Comparison of ENCODE assay signal across 15 cellular contexts in genomic region chr3:31356941-31357340, GRCh38.
DNase-seq lines count a peak whose midpoint lies in the region; TF ChIP-seq lines count a peak whose summit lies in the region.
"Had no signal": no experiment of that assay in that cellular context is flagged by ENCODE, and none has a peak within 500 bp of the region (broad histone marks: within the 10 kb centered on the region; RNA-seq: fewer than 3 reads in every experiment).

No MANE protein-coding gene starts in this region.

- no peak overlapping the region for H3K27ac ChIP-seq in endodermal cell (ENCODE audit: low read depth, low read length)
- H3K27ac ChIP-seq in mesenchymal stem cell (ENCODE audit: low read length, poor library complexity, severe bottlenecking) = no peak overlapping the region

- DNase-seq in NCI-H2029 (lab: John Stamatoyannopoulos, UW) (peak; percentile 10), NCI-H2029 treated with DMSO at 0.1 percent for 48 hours (lab: John Stamatoyannopoulos, UW) (no peak), MV-4-11 (lab: John Stamatoyannopoulos, UW) (peak; percentile 8), endodermal cell (peak; percentile 55), mesenchymal stem cell (no peak), NOMO-1 treated with dmso at 0.1 percent for 144 hours (lab: John Stamatoyannopoulos, UW; ENCODE audit: unreplicated experiment) (no peak), DMS79 (lab: John Stamatoyannopoulos, UW) (no peak)
- DNase-seq in stimulated activated CD4-positive, alpha-beta T cell treated with anti-CD3 and anti-CD28 coated beads, Interleukin-4, amount 100 ng/mL, for 24 hours = no peak
- DNase-seq: activated T-cell treated with anti-CD3 and anti-CD28 coated beads, Interleukin-2, amount 50 U/mL, for 4 hours; central memory CD4-positive, alpha-beta T cell; foreskin melanocyte; left colon; NCI-H1694 treated with DMSO at 0.1 percent for 48 hours; nucleus accumbens; T1000 had no signal

- H2AK5ac ChIP-seq in mesenchymal stem cell (ENCODE audit: low read length, severe bottlenecking) = no peak overlapping the region

- H3K4me3 ChIP-seq in endodermal cell (ENCODE audit: low read length) (no peak overlapping the region), mesenchymal stem cell (ENCODE audit: insufficient read depth in 1 of 2, low read depth in 1 of 2, low read length in 2 of 2) (no peak overlapping the region)

- peak overlapping the region; percentile 67 for H2BK15ac ChIP-seq in mesenchymal stem cell (ENCODE audit: low read depth, poor library complexity, severe bottlenecking)

- peak overlapping the region in 1 of 2 experiments; percentile 48 for H3K14ac ChIP-seq in mesenchymal stem cell (ENCODE audit: low read length in 2 of 2)

- H3K27ac Mint-ChIP-seq in endodermal cell = peak overlapping the region; percentile 70

- peak overlapping the region; percentile 2 for H4K91ac ChIP-seq in mesenchymal stem cell (ENCODE audit: low read length)

- H3K9me3 Mint-ChIP-seq in endodermal cell = peaks cover 5% of the 10 kb centered on the region

- WGBS in endodermal cell (ENCODE audit: insufficient coverage in 1 of 2, insufficient read length in 1 of 2), 2 experiments = 92 to 97% methylated on average over 6 to 9 of the region's 9 CpGs
- WGBS in mesenchymal stem cell = 92% methylated on average over 9 of the region's 9 CpGs

- H3K4me1 ChIP-seq in endodermal cell (ENCODE audit: control insufficient read depth, insufficient read depth, low read length) (peaks cover 4% of the 10 kb centered on the region), mesenchymal stem cell (ENCODE audit: control insufficient read depth, insufficient read depth, low read depth, low read length) (peaks cover 2% of the 10 kb centered on the region)

- no peak overlapping the region for H3K18ac ChIP-seq in mesenchymal stem cell (ENCODE audit: low read depth in 1 of 2, low read length in 2 of 2)

- peaks cover 13% of the 10 kb centered on the region for H3K4me1 Mint-ChIP-seq in endodermal cell

- H3K36me3 Mint-ChIP-seq in endodermal cell (ENCODE audit: low read depth) = peaks cover 4% of the 10 kb centered on the region

- no peak overlapping the region for H2AFZ ChIP-seq in mesenchymal stem cell (ENCODE audit: low read depth, low read length)

- H3K27me3 ChIP-seq in endodermal cell (ENCODE audit: control insufficient read depth, insufficient read depth, low read length, poor library complexity, severe bottlenecking) (no peaks in the 10 kb centered on the region), mesenchymal stem cell (ENCODE audit: control insufficient read depth in 1 of 2, insufficient read depth in 1 of 2, low read length in 2 of 2) (no peaks in the 10 kb centered on the region)

- H3K9me3 ChIP-seq in endodermal cell (ENCODE audit: control insufficient read depth, low read length) (peaks cover 5% of the 10 kb centered on the region), mesenchymal stem cell (ENCODE audit: control insufficient read depth, low read length) (no peaks in the 10 kb centered on the region)

- H3K9ac ChIP-seq in endodermal cell (ENCODE audit: extremely low read depth, low read length, poor library complexity, severe bottlenecking) = no peak overlapping the region
- H3K9ac ChIP-seq in mesenchymal stem cell (ENCODE audit: low read length) = no peak overlapping the region

- H3K36me3 ChIP-seq in endodermal cell (ENCODE audit: control insufficient read depth, insufficient read depth, low read length) (no peaks in the 10 kb centered on the region), mesenchymal stem cell (ENCODE audit: control insufficient read depth in 1 of 2, insufficient read depth in 2 of 2, low read depth in 1 of 2, low read length in 2 of 2) (no peaks in the 10 kb centered on the region)

- H2BK12ac ChIP-seq in mesenchymal stem cell (ENCODE audit: low read length in 2 of 2) = peak overlapping the region in 1 of 2 experiments; percentile 88

- no peak overlapping the region for H3K23ac ChIP-seq in mesenchymal stem cell (ENCODE audit: low read length in 2 of 2)

- H4K8ac ChIP-seq in mesenchymal stem cell (ENCODE audit: low read length) = no peak overlapping the region

- H3K79me1 ChIP-seq in mesenchymal stem cell (replicated peaks; ENCODE audit: low read length, poor library complexity, severe bottlenecking) = no peaks in the 10 kb centered on the region

- no peaks in the 10 kb centered on the region for H3K27me3 Mint-ChIP-seq in endodermal cell (ENCODE audit: insufficient read depth)

- no peak overlapping the region for H3K4me2 ChIP-seq in mesenchymal stem cell (ENCODE audit: low read length, poor library complexity, severe bottlenecking)

- H3K4ac ChIP-seq in mesenchymal stem cell (ENCODE audit: low read depth in 1 of 2, low read length in 2 of 2) = no peak overlapping the region

- no peak overlapping the region for H2BK120ac ChIP-seq in mesenchymal stem cell (ENCODE audit: low read depth, low read length)

- no peak overlapping the region for H3K4me3 Mint-ChIP-seq in endodermal cell
- H3K4me3 Mint-ChIP-seq: activated T-cell treated with anti-CD3 and anti-CD28 coated beads, Interleukin-2, amount 50 U/mL, for 4 hours had no signal

- no peak overlapping the region for H2BK5ac ChIP-seq in mesenchymal stem cell (ENCODE audit: low read depth, low read length, poor library complexity, severe bottlenecking)

- TF ChIP-seq CTCF in endodermal cell (conservative IDR thresholded peaks at IDR 0.05) = no peak

Comparison
In these comparisons a context has a peak if more than half of its experiments do, and no peak if none do; other contexts are left out.
1. DNase-seq: peak in NCI-H2029 (single experiment), MV-4-11 (single experiment) and endodermal cell (single experiment); none in NCI-H2029 treated with DMSO at 0.1 percent for 48 hours (single experiment), mesenchymal stem cell (single experiment), NOMO-1 treated with dmso at 0.1 percent for 144 hours (single experiment), DMS79 (single experiment) and stimulated activated CD4-positive, alpha-beta T cell treated with anti-CD3 and anti-CD28 coated beads, Interleukin-4, amount 100 ng/mL, for 24 hours (single experiment).